Comparison of ENCODE assay signal across 2 cellular contexts in genomic region chr1:20125091-20125490, GRCh38.
TF ChIP-seq lines count a peak whose summit lies in the region.

No MANE protein-coding gene starts in this region.

TF ChIP-seq in HEK293, 187 proteins besides CTCF, POLR2A, EP300 and RAD21:
- TF ChIP-seq ZBTB7A (tag by site-specific recombination; IDR thresholded peaks at IDR 0.05; ENCODE audit: low read depth) (no peak), RBAK (tag by site-specific recombination; IDR thresholded peaks at IDR 0.05) (no peak), ZSCAN30 (tag by site-specific recombination; IDR thresholded peaks at IDR 0.05) (no peak), SP7 (tag by site-specific recombination; IDR thresholded peaks at IDR 0.05) (no peak), ELK4 (IDR thresholded peaks at IDR 0.05; ENCODE audit: borderline replicate concordance, low read depth, low read length) (no peak), SCRT2 (tag by site-specific recombination; IDR thresholded peaks at IDR 0.05) (0 out of 2 replicates have a peak, but pooled peaks have one; percentile 13)

TF ChIP-seq in GM12878, 131 proteins besides CTCF, POLR2A, EP300 and RAD21:
- peak; percentile 55; the same call in 1 of the 2 replicates for TF ChIP-seq RUNX3 (IDR thresholded peaks at IDR 0.05; ENCODE audit: low read length)
- TF ChIP-seq CBX5 (IDR thresholded peaks at IDR 0.05; ENCODE audit: low read depth): no peak
